Comparison of ENCODE assay signal across 1 cellular context in the genomic region with DNA sequence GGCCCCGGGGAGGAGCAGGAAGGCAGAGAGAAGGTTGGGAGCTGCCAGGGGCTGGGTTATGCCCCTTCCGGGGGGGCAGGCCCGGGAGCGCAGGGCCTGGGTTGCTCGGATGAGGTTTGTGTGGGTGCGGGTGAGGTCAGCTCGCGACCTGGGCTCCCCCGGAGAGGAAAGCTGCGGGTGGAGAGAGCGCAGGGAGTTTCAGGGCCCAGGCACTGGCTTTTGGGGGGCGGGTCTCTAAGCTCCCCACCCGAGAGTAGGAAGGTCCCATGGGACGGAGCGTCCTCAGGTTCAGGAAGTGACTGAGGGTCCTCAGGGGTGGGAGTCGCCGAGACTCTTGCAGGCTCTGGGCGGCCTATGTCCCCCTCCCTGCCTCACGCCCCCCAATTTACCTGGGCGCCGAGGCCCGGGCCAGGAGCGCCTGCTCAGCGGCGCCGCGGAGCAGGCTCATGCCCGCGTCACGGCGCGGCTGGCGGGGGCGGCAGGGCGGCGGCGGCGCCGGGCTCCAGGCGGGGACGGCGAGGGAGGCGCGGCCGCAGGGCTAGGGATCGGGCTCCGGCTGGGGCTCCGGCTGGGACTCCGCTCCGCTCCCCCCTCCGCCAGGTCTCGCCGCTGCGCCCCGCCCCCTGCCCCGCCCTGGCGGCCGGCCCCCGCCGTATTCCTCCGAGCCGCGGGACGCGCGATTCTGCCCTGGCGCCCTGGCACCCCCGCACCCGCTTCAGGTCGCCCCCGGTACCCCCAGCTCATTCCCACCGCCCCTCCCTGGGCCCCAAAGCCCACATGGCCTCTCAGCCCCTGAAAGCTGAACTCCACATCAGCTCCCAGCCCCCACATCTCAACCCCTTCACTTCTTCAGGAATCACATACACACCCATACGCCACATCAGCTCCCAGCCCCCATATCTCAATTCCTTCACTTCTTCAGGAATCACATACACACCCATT.
A peak's percentile ranks its signal among the peaks of the same experiment; 100 is the strongest.
TF ChIP-seq lines count a peak whose summit lies in the region.

A gene (minus strand): TSS at position 578 of the 942 bp plus-strand sequence. CDS start 6,986 bp downstream, outside the sequence.

TF ChIP-seq in GM12878, 131 proteins besides CTCF, POLR2A, EP300 and RAD21 (continued from another document):
- TF ChIP-seq, protein P1, sequence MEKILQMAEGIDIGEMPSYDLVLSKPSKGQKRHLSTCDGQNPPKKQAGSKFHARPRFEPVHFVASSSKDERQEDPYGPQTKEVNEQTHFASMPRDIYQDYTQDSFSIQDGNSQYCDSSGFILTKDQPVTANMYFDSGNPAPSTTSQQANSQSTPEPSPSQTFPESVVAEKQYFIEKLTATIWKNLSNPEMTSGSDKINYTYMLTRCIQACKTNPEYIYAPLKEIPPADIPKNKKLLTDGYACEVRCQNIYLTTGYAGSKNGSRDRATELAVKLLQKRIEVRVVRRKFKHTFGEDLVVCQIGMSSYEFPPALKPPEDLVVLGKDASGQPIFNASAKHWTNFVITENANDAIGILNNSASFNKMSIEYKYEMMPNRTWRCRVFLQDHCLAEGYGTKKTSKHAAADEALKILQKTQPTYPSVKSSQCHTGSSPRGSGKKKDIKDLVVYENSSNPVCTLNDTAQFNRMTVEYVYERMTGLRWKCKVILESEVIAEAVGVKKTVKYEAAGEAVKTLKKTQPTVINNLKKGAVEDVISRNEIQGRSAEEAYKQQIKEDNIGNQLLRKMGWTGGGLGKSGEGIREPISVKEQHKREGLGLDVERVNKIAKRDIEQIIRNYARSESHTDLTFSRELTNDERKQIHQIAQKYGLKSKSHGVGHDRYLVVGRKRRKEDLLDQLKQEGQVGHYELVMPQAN (conservative IDR thresholded peaks at IDR 0.05): peak; percentile 56; the same call in 1 of the 2 replicates
- TF ChIP-seq NR2C2 (IDR thresholded peaks at IDR 0.05; ENCODE audit: borderline replicate concordance, control insufficient read depth, insufficient read length, low read depth): no peak
- no peak for TF ChIP-seq MYB (IDR thresholded peaks at IDR 0.05; ENCODE audit: borderline replicate concordance, low read depth, low read length)
- TF ChIP-seq POLR2AphosphoS2 (IDR thresholded peaks at IDR 0.05; ENCODE audit: low read depth, low read length): no peak
- TF ChIP-seq PAX5 (IDR thresholded peaks at IDR 0.05; ENCODE audit: borderline replicate concordance, low read depth, low read length): no peak
- TF ChIP-seq TBL1XR1 (IDR thresholded peaks at IDR 0.05; ENCODE audit: low read depth, low read length): no peak
- TF ChIP-seq ETV6 (conservative IDR thresholded peaks at IDR 0.05 in 1 of 2, IDR thresholded peaks at IDR 0.05 in 1 of 2; ENCODE audit: borderline replicate concordance in 1 of 2, low read depth in 1 of 2): no peak
- TF ChIP-seq, protein P2, sequence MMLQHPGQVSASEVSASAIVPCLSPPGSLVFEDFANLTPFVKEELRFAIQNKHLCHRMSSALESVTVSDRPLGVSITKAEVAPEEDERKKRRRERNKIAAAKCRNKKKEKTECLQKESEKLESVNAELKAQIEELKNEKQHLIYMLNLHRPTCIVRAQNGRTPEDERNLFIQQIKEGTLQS (IDR thresholded peaks at IDR 0.05; ENCODE audit: borderline replicate concordance, extremely low read depth, low read depth, low read length): no peak
- TF ChIP-seq KLF5 (IDR thresholded peaks at IDR 0.05; ENCODE audit: partially characterized antibody): no peak
- TF ChIP-seq NR2F1 (conservative IDR thresholded peaks at IDR 0.05): peak; percentile 69
- TF ChIP-seq PAX8 (IDR thresholded peaks at IDR 0.05): no peak
- no peak for TF ChIP-seq BACH1 (IDR thresholded peaks at IDR 0.05; ENCODE audit: borderline replicate concordance)
- TF ChIP-seq DPF2 (IDR thresholded peaks at IDR 0.05): peak; percentile 57; the same call in 1 of the 2 replicates
- no peak for TF ChIP-seq MXI1 (IDR thresholded peaks at IDR 0.05; ENCODE audit: low read depth, low read length)
- TF ChIP-seq RUNX3 (IDR thresholded peaks at IDR 0.05; ENCODE audit: low read length): 0 out of 2 replicates have a peak, but pooled peaks have one; percentile 32
- peak; percentile 71 for TF ChIP-seq YY1 (IDR thresholded peaks at IDR 0.05; ENCODE audit: low read depth, low read length)
- TF ChIP-seq, protein P3, sequence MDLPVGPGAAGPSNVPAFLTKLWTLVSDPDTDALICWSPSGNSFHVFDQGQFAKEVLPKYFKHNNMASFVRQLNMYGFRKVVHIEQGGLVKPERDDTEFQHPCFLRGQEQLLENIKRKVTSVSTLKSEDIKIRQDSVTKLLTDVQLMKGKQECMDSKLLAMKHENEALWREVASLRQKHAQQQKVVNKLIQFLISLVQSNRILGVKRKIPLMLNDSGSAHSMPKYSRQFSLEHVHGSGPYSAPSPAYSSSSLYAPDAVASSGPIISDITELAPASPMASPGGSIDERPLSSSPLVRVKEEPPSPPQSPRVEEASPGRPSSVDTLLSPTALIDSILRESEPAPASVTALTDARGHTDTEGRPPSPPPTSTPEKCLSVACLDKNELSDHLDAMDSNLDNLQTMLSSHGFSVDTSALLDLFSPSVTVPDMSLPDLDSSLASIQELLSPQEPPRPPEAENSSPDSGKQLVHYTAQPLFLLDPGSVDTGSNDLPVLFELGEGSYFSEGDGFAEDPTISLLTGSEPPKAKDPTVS (IDR thresholded peaks at IDR 0.05; ENCODE audit: low read depth, low read length): no peak
- TF ChIP-seq, protein P4, sequence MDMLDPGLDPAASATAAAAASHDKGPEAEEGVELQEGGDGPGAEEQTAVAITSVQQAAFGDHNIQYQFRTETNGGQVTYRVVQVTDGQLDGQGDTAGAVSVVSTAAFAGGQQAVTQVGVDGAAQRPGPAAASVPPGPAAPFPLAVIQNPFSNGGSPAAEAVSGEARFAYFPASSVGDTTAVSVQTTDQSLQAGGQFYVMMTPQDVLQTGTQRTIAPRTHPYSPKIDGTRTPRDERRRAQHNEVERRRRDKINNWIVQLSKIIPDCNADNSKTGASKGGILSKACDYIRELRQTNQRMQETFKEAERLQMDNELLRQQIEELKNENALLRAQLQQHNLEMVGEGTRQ (IDR thresholded peaks at IDR 0.05; ENCODE audit: borderline replicate concordance, low read depth, low read length): no peak
- TF ChIP-seq LARP7 (IDR thresholded peaks at IDR 0.05): peak; percentile 71; the same call in 1 of the 2 replicates
- TF ChIP-seq HDGF (IDR thresholded peaks at IDR 0.05): peak; percentile 93
- TF ChIP-seq, protein P5, sequence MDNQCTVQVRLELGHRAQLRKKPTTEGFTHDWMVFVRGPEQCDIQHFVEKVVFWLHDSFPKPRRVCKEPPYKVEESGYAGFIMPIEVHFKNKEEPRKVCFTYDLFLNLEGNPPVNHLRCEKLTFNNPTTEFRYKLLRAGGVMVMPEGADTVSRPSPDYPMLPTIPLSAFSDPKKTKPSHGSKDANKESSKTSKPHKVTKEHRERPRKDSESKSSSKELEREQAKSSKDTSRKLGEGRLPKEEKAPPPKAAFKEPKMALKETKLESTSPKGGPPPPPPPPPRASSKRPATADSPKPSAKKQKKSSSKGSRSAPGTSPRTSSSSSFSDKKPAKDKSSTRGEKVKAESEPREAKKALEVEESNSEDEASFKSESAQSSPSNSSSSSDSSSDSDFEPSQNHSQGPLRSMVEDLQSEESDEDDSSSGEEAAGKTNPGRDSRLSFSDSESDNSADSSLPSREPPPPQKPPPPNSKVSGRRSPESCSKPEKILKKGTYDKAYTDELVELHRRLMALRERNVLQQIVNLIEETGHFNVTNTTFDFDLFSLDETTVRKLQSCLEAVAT (IDR thresholded peaks at IDR 0.05): peak; percentile 84; the same call in 1 of the 2 replicates
- TF ChIP-seq ZZZ3 (IDR thresholded peaks at IDR 0.05; ENCODE audit: control insufficient read depth, insufficient read length, low read depth): no peak
- TF ChIP-seq NFIC (IDR thresholded peaks at IDR 0.05; ENCODE audit: low read depth, low read length): no peak
- TF ChIP-seq SUZ12 (IDR thresholded peaks at IDR 0.05; ENCODE audit: unreplicated experiment): no peak
- TF ChIP-seq CREB1 (IDR thresholded peaks at IDR 0.05; ENCODE audit: low read depth): no peak
- TF ChIP-seq HCFC1 (IDR thresholded peaks at IDR 0.05; ENCODE audit: low read length): no peak
- TF ChIP-seq, protein P6, sequence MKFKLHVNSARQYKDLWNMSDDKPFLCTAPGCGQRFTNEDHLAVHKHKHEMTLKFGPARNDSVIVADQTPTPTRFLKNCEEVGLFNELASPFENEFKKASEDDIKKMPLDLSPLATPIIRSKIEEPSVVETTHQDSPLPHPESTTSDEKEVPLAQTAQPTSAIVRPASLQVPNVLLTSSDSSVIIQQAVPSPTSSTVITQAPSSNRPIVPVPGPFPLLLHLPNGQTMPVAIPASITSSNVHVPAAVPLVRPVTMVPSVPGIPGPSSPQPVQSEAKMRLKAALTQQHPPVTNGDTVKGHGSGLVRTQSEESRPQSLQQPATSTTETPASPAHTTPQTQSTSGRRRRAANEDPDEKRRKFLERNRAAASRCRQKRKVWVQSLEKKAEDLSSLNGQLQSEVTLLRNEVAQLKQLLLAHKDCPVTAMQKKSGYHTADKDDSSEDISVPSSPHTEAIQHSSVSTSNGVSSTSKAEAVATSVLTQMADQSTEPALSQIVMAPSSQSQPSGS (IDR thresholded peaks at IDR 0.05; ENCODE audit: low read length): no peak
- peak in 1 of 2 experiments; percentile 57; a peak in 1 of 4 replicates for TF ChIP-seq SRF (IDR thresholded peaks at IDR 0.05; ENCODE audit: low read depth in 2 of 2, low read length in 2 of 2)
- peak in 1 of 2 experiments; percentile 62; a peak in 1 of 3 replicates for TF ChIP-seq EGR1 (IDR thresholded peaks at IDR 0.05; ENCODE audit: borderline replicate concordance in 1 of 2, low read depth in 2 of 2, low read length in 2 of 2)
- no peak for TF ChIP-seq RAD51 (IDR thresholded peaks at IDR 0.05)
- TF ChIP-seq CHD4 (IDR thresholded peaks at IDR 0.05): no peak
- TF ChIP-seq ZNF384 (IDR thresholded peaks at IDR 0.05; ENCODE audit: borderline replicate concordance, low read depth, low read length): no peak
- TF ChIP-seq SREBF2 (IDR thresholded peaks at IDR 0.05; ENCODE audit: low read length): no peak
- peak; percentile 85 for TF ChIP-seq SMARCA5 (IDR thresholded peaks at IDR 0.05)
- TF ChIP-seq RELA (IDR thresholded peaks at IDR 0.05; ENCODE audit: borderline replicate concordance, partially characterized antibody): no peak
- TF ChIP-seq NR2C1 (IDR thresholded peaks at IDR 0.05): no peak
- no peak for TF ChIP-seq IRF4 (IDR thresholded peaks at IDR 0.05; ENCODE audit: low read depth, low read length)
- no peak for TF ChIP-seq HDAC6 (IDR thresholded peaks at IDR 0.05; ENCODE audit: unreplicated experiment)
- TF ChIP-seq, protein P7, sequence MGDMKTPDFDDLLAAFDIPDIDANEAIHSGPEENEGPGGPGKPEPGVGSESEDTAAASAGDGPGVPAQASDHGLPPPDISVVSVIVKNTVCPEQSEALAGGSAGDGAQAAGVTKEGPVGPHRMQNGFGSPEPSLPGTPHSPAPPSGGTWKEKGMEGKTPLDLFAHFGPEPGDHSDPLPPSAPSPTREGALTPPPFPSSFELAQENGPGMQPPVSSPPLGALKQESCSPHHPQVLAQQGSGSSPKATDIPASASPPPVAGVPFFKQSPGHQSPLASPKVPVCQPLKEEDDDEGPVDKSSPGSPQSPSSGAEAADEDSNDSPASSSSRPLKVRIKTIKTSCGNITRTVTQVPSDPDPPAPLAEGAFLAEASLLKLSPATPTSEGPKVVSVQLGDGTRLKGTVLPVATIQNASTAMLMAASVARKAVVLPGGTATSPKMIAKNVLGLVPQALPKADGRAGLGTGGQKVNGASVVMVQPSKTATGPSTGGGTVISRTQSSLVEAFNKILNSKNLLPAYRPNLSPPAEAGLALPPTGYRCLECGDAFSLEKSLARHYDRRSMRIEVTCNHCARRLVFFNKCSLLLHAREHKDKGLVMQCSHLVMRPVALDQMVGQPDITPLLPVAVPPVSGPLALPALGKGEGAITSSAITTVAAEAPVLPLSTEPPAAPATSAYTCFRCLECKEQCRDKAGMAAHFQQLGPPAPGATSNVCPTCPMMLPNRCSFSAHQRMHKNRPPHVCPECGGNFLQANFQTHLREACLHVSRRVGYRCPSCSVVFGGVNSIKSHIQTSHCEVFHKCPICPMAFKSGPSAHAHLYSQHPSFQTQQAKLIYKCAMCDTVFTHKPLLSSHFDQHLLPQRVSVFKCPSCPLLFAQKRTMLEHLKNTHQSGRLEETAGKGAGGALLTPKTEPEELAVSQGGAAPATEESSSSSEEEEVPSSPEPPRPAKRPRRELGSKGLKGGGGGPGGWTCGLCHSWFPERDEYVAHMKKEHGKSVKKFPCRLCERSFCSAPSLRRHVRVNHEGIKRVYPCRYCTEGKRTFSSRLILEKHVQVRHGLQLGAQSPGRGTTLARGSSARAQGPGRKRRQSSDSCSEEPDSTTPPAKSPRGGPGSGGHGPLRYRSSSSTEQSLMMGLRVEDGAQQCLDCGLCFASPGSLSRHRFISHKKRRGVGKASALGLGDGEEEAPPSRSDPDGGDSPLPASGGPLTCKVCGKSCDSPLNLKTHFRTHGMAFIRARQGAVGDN (IDR thresholded peaks at IDR 0.05): no peak
- TF ChIP-seq, protein P8, sequence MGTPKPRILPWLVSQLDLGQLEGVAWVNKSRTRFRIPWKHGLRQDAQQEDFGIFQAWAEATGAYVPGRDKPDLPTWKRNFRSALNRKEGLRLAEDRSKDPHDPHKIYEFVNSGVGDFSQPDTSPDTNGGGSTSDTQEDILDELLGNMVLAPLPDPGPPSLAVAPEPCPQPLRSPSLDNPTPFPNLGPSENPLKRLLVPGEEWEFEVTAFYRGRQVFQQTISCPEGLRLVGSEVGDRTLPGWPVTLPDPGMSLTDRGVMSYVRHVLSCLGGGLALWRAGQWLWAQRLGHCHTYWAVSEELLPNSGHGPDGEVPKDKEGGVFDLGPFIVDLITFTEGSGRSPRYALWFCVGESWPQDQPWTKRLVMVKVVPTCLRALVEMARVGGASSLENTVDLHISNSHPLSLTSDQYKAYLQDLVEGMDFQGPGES (IDR thresholded peaks at IDR 0.05): no peak
